29 cellular contexts compared by ENCODE assay signal in genomic region chr9:76793784-76794431, GRCh38. TPM values are rescaled to one million over a fixed set of nuclear protein-coding genes. Genes with fewer than 3 reads are reported as not detected.
"Had no signal": no experiment of that assay in that cellular context is flagged by ENCODE, and none has a peak within 500 bp of the region (broad histone marks: within the 10 kb centered on the region; RNA-seq: fewer than 3 reads in every experiment).

No MANE protein-coding gene starts in this region.

- DNase-seq: activated CD4-positive, alpha-beta T cell treated with anti-CD3 and anti-CD28 coated beads for 48 hours; activated CD4-positive, alpha-beta T cell treated with anti-CD3 and anti-CD28 coated beads, Interleukin-2, amount 50 U/mL, for 4 hours; activated CD4-positive, CD25-positive, alpha-beta regulatory T cell treated with anti-CD3 and anti-CD28 coated beads, Interleukin-2, amount 50 U/mL, for 72 hours; activated CD8-positive, alpha-beta memory T cell treated with anti-CD3 and anti-CD28 coated beads, Interleukin-2, amount 50 U/mL, for 48 hours; activated CD8-positive, alpha-beta T cell treated with anti-CD3 and anti-CD28 coated beads, Interleukin-2, amount 10 ng/mL, durations not matched to agents 7 days and 5 days; activated naive CD4-positive, alpha-beta T cell treated with anti-CD3 and anti-CD28 coated beads, Interleukin-2, amount 50 U/mL, for 16 hours; activated naive CD8-positive, alpha-beta T cell treated with anti-CD3 and anti-CD28 coated beads, Interleukin-2, amount 10 ng/mL, durations not matched to agents 7 days and 5 days; activated T-cell treated with anti-CD3 and anti-CD28 coated beads, Interleukin-2, amount 50 U/mL, for 1 hour; adrenal gland; aorta; body of pancreas; central memory CD4-positive, alpha-beta T cell; Karpas-422; NCI-H187 treated with DMSO at 0.1 percent for 48 hours; NCI-H2081 treated with DMSO at 0.1 percent for 48 hours; NCI-H2227 treated with DMSO at 0.1 percent for 48 hours; NCI-H526; NK-92 treated with Interleukin-12 subunit alpha and Interleukin-12 subunit beta, amount 100 ng/mL, for 24 hours; OCI-M1; RPMI8226; SW 1271 had no signal

- H3K27me3 ChIP-seq: adrenal gland, body of pancreas had no signal

- H3K9me3 Mint-ChIP-seq: activated naive CD8-positive, alpha-beta T cell treated with anti-CD3 and anti-CD28 coated beads, Interleukin-2, amount 10 ng/mL, durations not matched to agents 7 days and 5 days; T-helper 1 cell treated with Interleukin-12 subunit alpha and Interleukin-12 subunit beta and Interleukin-4 antibody, amounts not matched to agents 30 μg/mL and 1 μg/mL, for 36 hours; WTC11 had no signal

- H3K27ac ChIP-seq: adrenal gland, body of pancreas had no signal

- H3K4me1 ChIP-seq: adrenal gland, body of pancreas had no signal

- H3K27ac Mint-ChIP-seq: activated CD8-positive, alpha-beta T cell treated with anti-CD3 and anti-CD28 coated beads, Interleukin-2, amount 10 ng/mL, durations not matched to agents 7 days and 5 days; activated naive CD8-positive, alpha-beta T cell treated with anti-CD3 and anti-CD28 coated beads, Interleukin-2, amount 10 ng/mL, durations not matched to agents 7 days and 5 days; T-helper 1 cell treated with Interleukin-12 subunit alpha and Interleukin-12 subunit beta and Interleukin-4 antibody, amounts not matched to agents 30 μg/mL and 1 μg/mL, for 36 hours; WTC11 had no signal

- H3K9me3 ChIP-seq: adrenal gland, body of pancreas had no signal

- H3K4me3 ChIP-seq: adrenal gland, body of pancreas had no signal

- H3K36me3 Mint-ChIP-seq: activated naive CD8-positive, alpha-beta T cell treated with anti-CD3 and anti-CD28 coated beads, Interleukin-2, amount 10 ng/mL, durations not matched to agents 7 days and 5 days; WTC11 had no signal

- H3K4me1 Mint-ChIP-seq: activated naive CD8-positive, alpha-beta T cell treated with anti-CD3 and anti-CD28 coated beads, Interleukin-2, amount 10 ng/mL, durations not matched to agents 7 days and 5 days; WTC11 had no signal

- FAIRE-seq: bronchial epithelial cell had no signal

- H3K4me3 Mint-ChIP-seq: activated CD8-positive, alpha-beta T cell treated with anti-CD3 and anti-CD28 coated beads, Interleukin-2, amount 10 ng/mL, durations not matched to agents 7 days and 5 days; activated naive CD8-positive, alpha-beta T cell treated with anti-CD3 and anti-CD28 coated beads, Interleukin-2, amount 10 ng/mL, durations not matched to agents 7 days and 5 days; T-helper 1 cell treated with Interleukin-12 subunit alpha and Interleukin-12 subunit beta and Interleukin-4 antibody, amounts not matched to agents 30 μg/mL and 1 μg/mL, for 36 hours; WTC11 had no signal

- H3K36me3 ChIP-seq: adrenal gland had no signal

- ATAC-seq: activated CD8-positive, alpha-beta T cell treated with anti-CD3 and anti-CD28 coated beads, Interleukin-2, amount 10 ng/mL, durations not matched to agents 7 days and 5 days; body of pancreas; Panc1; Right ventricle myocardium inferior; SK-N-SH treated with all-trans-retinoic acid at 6 μM for 48 hours; WTC11 had no signal

RNA-seq across cellular contexts. Expression of gene PCA3, which starts 29.7 kb away (rescaled TPM):
- total RNA-seq: activated CD8-positive, alpha-beta T cell treated with anti-CD3 and anti-CD28 coated beads, Interleukin-2, amount 10 ng/mL, durations not matched to agents 7 days and 5 days; activated naive CD8-positive, alpha-beta T cell treated with anti-CD3 and anti-CD28 coated beads, Interleukin-2, amount 10 ng/mL, durations not matched to agents 7 days and 5 days; body of pancreas; bronchial epithelial cell; chondrocyte; NCI-H460; Right ventricle myocardium inferior; WTC11 had no signal
- polyA plus RNA-seq: adrenal gland had no signal
